Comparison of ENCODE assay signal across 7 cellular contexts in the genomic region with DNA sequence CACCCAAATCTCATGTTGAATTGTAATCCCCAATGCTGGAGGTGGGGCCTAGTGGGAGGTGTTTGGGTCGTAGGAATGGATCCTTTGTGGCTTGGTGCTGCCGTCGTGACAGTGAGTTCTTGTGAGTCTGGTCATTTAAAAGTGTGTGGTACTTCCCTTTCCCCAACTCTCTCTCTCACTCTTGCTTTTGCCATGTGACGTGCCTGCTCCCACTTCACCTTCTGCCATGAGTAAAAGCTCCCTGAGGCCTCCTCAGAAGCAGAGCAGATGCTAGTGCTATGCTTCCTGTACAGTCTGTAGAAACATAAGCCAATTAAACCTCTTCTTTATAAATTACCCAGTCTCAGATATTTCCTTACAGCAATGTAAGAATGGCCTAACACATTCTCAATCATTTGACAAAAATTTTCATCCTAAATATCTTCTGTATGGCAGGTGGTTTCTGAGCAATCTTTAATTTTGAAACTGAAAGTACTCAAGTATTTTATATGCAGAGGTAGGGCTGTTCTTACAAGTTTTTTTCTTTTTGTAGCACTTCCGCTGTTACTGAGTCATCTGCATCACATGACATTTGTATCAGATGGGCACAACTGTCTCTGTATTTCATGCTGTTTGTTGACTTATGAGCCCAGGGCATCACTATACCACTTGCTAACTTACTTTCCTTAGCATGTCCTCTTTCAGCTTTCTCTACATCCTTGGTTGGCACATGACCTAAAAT. TPM values are rescaled to one million over a fixed set of nuclear protein-coding genes. Genes with fewer than 3 reads are reported as not detected.
DNase-seq lines count a peak whose midpoint lies in the region; ATAC-seq and TF ChIP-seq lines count a peak whose summit lies in the region.

No MANE protein-coding gene starts in this region.

- peaks cover 4 to 28% (median 14%) of the 10 kb centered on the region in 6 donors for H3K4me1 ChIP-seq in spleen

- no peaks in the 10 kb centered on the region for H3K27me3 ChIP-seq in spleen (replicated peaks in 1 of 7)

- H3K4me3 ChIP-seq in spleen, result peak overlapping the region in 1 of 8 donors; percentile 15

- H3K27ac ChIP-seq in spleen, result peak overlapping the region; percentile 66 to 88 (median 80)

- H3K9me3 ChIP-seq in spleen, result peaks cover 0 to 22% (median 6%) of the 10 kb centered on the region in 8 donors

- TF ChIP-seq CTCF in spleen (IDR thresholded peaks at IDR 0.05 in 8 of 11, conservative IDR thresholded peaks at IDR 0.05 in 3 of 11), result peak in 1 of 11 experiments; percentile 6

- H3K36me3 ChIP-seq in spleen, result peaks cover 0 to 7% (median 0%) of the 10 kb centered on the region in 6 donors

- DNase-seq in activated CD4-positive, CD25-positive, alpha-beta regulatory T cell treated with anti-CD3 and anti-CD28 coated beads, Interleukin-2, amount 50 U/mL, for 72 hours, result peak; percentile 45
- DNase-seq in spleen (no peak), D341Med (ENCODE audit: low spot score) (no peak), putamen (ENCODE audit: low spot score) (no peak)

- intact Hi-C loops in spleen (cut with DNase I; ENCODE audit: low total_unique reads), result no loop called here

- 47 to 65% (median 55%) methylated on average over 5 of the region's 5 CpGs for WGBS in spleen, 5 donors

- TF ChIP-seq POLR2A in spleen (IDR thresholded peaks at IDR 0.05), result no peak

- ATAC-seq in GM19025 (IDR thresholded peaks at IDR 0.05; ENCODE audit: low read depth, unreplicated experiment) (peak; percentile 71), HG03159 (IDR thresholded peaks at IDR 0.05; ENCODE audit: unreplicated experiment) (peak; percentile 91), esophagus mucosa (peak; percentile 91)

RNA-seq across cellular contexts. Expression of a gene that starts 8.8 kb away (rescaled TPM):
- total RNA-seq in esophagus mucosa (12.0 TPM), spleen (1 to 10 TPM; 1.9 to 4.9 (median 3.8) TPM)
- 10 to 100 TPM in 2 of 3 donors, 1 to 10 TPM in 1; 5.6 to 10.9 (median 10.5) TPM for polyA plus RNA-seq in spleen
